17 cellular contexts compared by ENCODE assay signal in genomic region chr20:49635829-49636228, GRCh38.
DNase-seq lines count a peak whose midpoint lies in the region; ATAC-seq and TF ChIP-seq lines count a peak whose summit lies in the region.
"Had no signal": no experiment of that assay in that cellular context is flagged by ENCODE, and none has a peak within 500 bp of the region (broad histone marks: within the 10 kb centered on the region; RNA-seq: fewer than 3 reads in every experiment).

No MANE protein-coding gene starts in this region.

- no peak overlapping the region for H2AFZ ChIP-seq in neuronal stem cell (ENCODE audit: low read length)

- no peaks in the 10 kb centered on the region for H3K9me3 ChIP-seq in neuronal stem cell (replicated peaks in 1 of 2; ENCODE audit: control insufficient read depth in 2 of 2, insufficient read depth in 1 of 2, low read depth in 1 of 2, low read length in 2 of 2)
- no peaks in the 10 kb centered on the region for H3K9me3 ChIP-seq in transverse colon
- H3K9me3 ChIP-seq: ascending aorta, mucosa of descending colon, ovary, tibial artery had no signal

- no peak overlapping the region for H2BK15ac ChIP-seq in neuronal stem cell (ENCODE audit: low read length)

- H3K36me3 Mint-ChIP-seq in effector memory CD8-positive, alpha-beta T cell (ENCODE audit: insufficient read depth): peaks cover 55% of the 10 kb centered on the region

- WGBS in neuronal stem cell (ENCODE audit: extremely low coverage in 2 of 2, insufficient read length in 2 of 2, insufficient replicate concordance in 1 of 2), 2 donors: no CpG with 5 or more reads among the region's 11 CpGs
- WGBS in transverse colon (ENCODE audit: low coverage in 1 of 2), 2 donors: 62 to 83% methylated on average over 5 to 11 of the region's 11 CpGs

- H3K27ac Mint-ChIP-seq in effector memory CD8-positive, alpha-beta T cell: peak overlapping the region; percentile 35 to 85
- H3K27ac Mint-ChIP-seq: activated CD4-positive, alpha-beta T cell treated with anti-CD3 and anti-CD28 coated beads for 36 hours; CD4-positive, CD25-positive, alpha-beta regulatory T cell had no signal

- H3K79me1 ChIP-seq in neuronal stem cell (ENCODE audit: low read depth, low read length): no peaks in the 10 kb centered on the region

- peaks cover 8 to 10% of the 10 kb centered on the region in 2 donors for H3K4me1 Mint-ChIP-seq in effector memory CD8-positive, alpha-beta T cell (ENCODE audit: low read depth in 2 of 2)
- H3K4me1 Mint-ChIP-seq: activated CD4-positive, alpha-beta T cell treated with anti-CD3 and anti-CD28 coated beads for 36 hours had no signal

- TF ChIP-seq CTCF in transverse colon (IDR thresholded peaks at IDR 0.05): no peak

- no peaks in the 10 kb centered on the region for H3K27me3 Mint-ChIP-seq in effector memory CD8-positive, alpha-beta T cell
- H3K27me3 Mint-ChIP-seq: activated CD4-positive, alpha-beta T cell treated with anti-CD3 and anti-CD28 coated beads for 36 hours; CD4-positive, CD25-positive, alpha-beta regulatory T cell had no signal

- H3K27ac ChIP-seq in neuronal stem cell (replicated peaks; ENCODE audit: low read length) (no peak overlapping the region), transverse colon (peak overlapping the region; percentile 58 to 79 (median 76))
- H3K27ac ChIP-seq: ascending aorta, tibial artery had no signal

- H3K36me3 ChIP-seq in neuronal stem cell (replicated peaks in 1 of 2; ENCODE audit: control insufficient read depth in 2 of 2, insufficient read depth in 2 of 2, low read length in 2 of 2) (peaks cover 24 to 83% of the 10 kb centered on the region in 2 donors), transverse colon (peaks cover 0 to 19% (median 0%) of the 10 kb centered on the region in 4 donors)
- H3K36me3 ChIP-seq: ovary had no signal

- no peak for TF ChIP-seq POLR2A in transverse colon (IDR thresholded peaks at IDR 0.05)

- ATAC-seq in Right ventricle myocardium superior (ENCODE audit: poor library complexity) (peak; percentile 9), GM21367 (IDR thresholded peaks at IDR 0.05; ENCODE audit: unreplicated experiment) (no peak)
- ATAC-seq in effector memory CD8-positive, alpha-beta T cell (replicated peaks): peak; percentile 35
- ATAC-seq: activated CD4-positive, alpha-beta T cell treated with anti-CD3 and anti-CD28 coated beads for 36 hours had no signal

- no peak overlapping the region for H2BK5ac ChIP-seq in neuronal stem cell (ENCODE audit: low read length)

- DNase-seq in Right ventricle myocardium superior: no peak
- no peak for DNase-seq in cardiac septum (ENCODE audit: low spot score)
- no peak for DNase-seq in effector memory CD8-positive, alpha-beta T cell
- DNase-seq in neuronal stem cell (ENCODE audit: low spot score): no peak
- no peak for DNase-seq in transverse colon
- DNase-seq in HCEC 1CT: no peak
- DNase-seq in cerebellar cortex (ENCODE audit: low spot score): no peak
- DNase-seq: activated CD4-positive, alpha-beta T cell treated with anti-CD3 and anti-CD28 coated beads for 36 hours; CD4-positive, CD25-positive, alpha-beta regulatory T cell; NCI-H1436 treated with DMSO at 0.1 percent for 48 hours; stimulated activated CD4-positive, alpha-beta T cell treated with anti-CD3 and anti-CD28 coated beads, Interleukin-12 subunit alpha, Interleukin-12 subunit beta, amount 100 ng/mL, for 4 hours; SW 1271; tibial artery had no signal

- H4K91ac ChIP-seq in neuronal stem cell (ENCODE audit: low read depth, low read length, poor library complexity): no peak overlapping the region

- H3K23ac ChIP-seq in neuronal stem cell (ENCODE audit: low read depth, low read length, poor library complexity): no peak overlapping the region

- no peaks in the 10 kb centered on the region for H3K27me3 ChIP-seq in neuronal stem cell (ENCODE audit: control insufficient read depth in 3 of 3, insufficient read depth in 3 of 3, low read depth in 1 of 3, low read length in 3 of 3)
- H3K27me3 ChIP-seq in transverse colon: no peaks in the 10 kb centered on the region
- H3K27me3 ChIP-seq: ascending aorta, ovary, tibial artery had no signal

- H3K4ac ChIP-seq in neuronal stem cell (ENCODE audit: low read length): no peak overlapping the region

- intact Hi-C loops in Right ventricle myocardium superior (cut with DNase I) (no loop called here), cardiac septum (cut with DNase I) (no loop called here), transverse colon (cut with DNase I; ENCODE audit: low total_unique reads) (no loop called here)

- in situ Hi-C loops in transverse colon (cut with MboI; ENCODE audit: low pct_ligation_motif_present in 1 of 4, low pct_unique_long_range_greater_than_20kb in 1 of 4, low sequenced_read_pairs in 3 of 4): no loop called here

- H3K4me3 Mint-ChIP-seq in effector memory CD8-positive, alpha-beta T cell: no peak overlapping the region
- H3K4me3 Mint-ChIP-seq: activated CD4-positive, alpha-beta T cell treated with anti-CD3 and anti-CD28 coated beads for 36 hours; CD4-positive, CD25-positive, alpha-beta regulatory T cell had no signal

- no peak overlapping the region for H3K9ac ChIP-seq in neuronal stem cell (ENCODE audit: low read depth, low read length, poor library complexity)

- H2AK5ac ChIP-seq in neuronal stem cell (ENCODE audit: low read depth, low read length): no peak overlapping the region

- H3K18ac ChIP-seq in neuronal stem cell (ENCODE audit: low read length): peak overlapping the region; percentile 18

- H3K9me3 Mint-ChIP-seq in effector memory CD8-positive, alpha-beta T cell: no peaks in the 10 kb centered on the region
- H3K9me3 Mint-ChIP-seq: CD4-positive, CD25-positive, alpha-beta regulatory T cell had no signal

- no peak overlapping the region for H3K14ac ChIP-seq in neuronal stem cell (ENCODE audit: low read length)

- peaks cover 24% of the 10 kb centered on the region in 2 donors for H3K4me1 ChIP-seq in neuronal stem cell (ENCODE audit: control insufficient read depth in 2 of 2, insufficient read depth in 1 of 2, low read depth in 1 of 2, low read length in 2 of 2)
- peaks cover 19 to 46% (median 29%) of the 10 kb centered on the region in 4 donors for H3K4me1 ChIP-seq in transverse colon

- no peak for TF ChIP-seq EP300 in transverse colon (IDR thresholded peaks at IDR 0.05; ENCODE audit: low read depth)

- no peak overlapping the region for H3K4me2 ChIP-seq in neuronal stem cell (ENCODE audit: insufficient read depth, low read length, poor library complexity, severe bottlenecking)

- no peak overlapping the region for H4K8ac ChIP-seq in neuronal stem cell (ENCODE audit: low read depth, low read length)

- H2BK12ac ChIP-seq in neuronal stem cell (ENCODE audit: low read length): no peak overlapping the region

- no peak overlapping the region for H3K4me3 ChIP-seq in neuronal stem cell (ENCODE audit: low read length in 2 of 2)
- no peak overlapping the region for H3K4me3 ChIP-seq in transverse colon
- H3K4me3 ChIP-seq: ascending aorta, mucosa of descending colon, ovary, tibial artery had no signal

- H2BK120ac ChIP-seq in neuronal stem cell (ENCODE audit: low read depth, low read length): no peak overlapping the region
